In the genomic region with DNA sequence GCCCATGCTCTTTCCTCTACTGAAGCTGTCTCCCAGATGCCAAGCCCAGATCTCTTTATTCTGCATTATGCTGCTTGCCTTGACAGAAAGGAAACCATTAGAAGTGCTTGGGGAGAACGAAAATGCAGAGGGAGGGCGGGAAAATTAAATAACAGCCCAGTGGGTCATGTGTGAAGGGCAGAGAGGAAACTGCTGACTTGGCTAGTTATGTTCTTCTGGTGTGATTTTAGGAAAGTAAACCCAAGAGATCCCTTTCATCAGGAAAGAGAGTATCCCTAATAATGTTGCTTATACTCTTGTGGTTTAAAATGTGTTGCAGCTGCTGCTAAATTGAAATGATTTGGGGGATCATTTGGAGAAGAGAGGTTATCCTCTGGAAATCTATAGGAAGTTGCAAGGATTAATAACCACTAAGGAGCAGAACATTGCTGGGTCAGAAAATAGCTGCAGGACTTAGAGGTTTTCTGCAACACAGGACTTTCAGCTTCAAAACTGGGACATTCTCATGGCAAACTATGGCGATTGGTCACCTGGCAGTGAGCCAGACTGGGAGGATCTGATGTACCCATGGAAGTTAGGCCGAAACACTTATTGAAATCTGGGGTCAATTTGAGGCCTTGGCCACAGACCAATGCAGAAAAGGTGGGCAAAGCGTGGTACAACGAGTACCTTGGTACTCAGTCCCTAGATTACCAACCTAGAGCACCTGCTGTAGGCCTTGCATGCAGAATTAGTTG, we compare ENCODE assay signal across 29 cellular contexts. TPM values are rescaled to one million over a fixed set of nuclear protein-coding genes. Genes with fewer than 3 reads are reported as not detected.
DNase-seq lines count a peak whose midpoint lies in the region; ATAC-seq, FAIRE-seq and TF ChIP-seq lines count a peak whose summit lies in the region.
"Had no signal": no experiment of that assay in that cellular context is flagged by ENCODE, and none has a peak within 500 bp of the region (broad histone marks: within the 10 kb centered on the region; RNA-seq: fewer than 3 reads in every experiment).

No MANE protein-coding gene starts in this region.

- POLR2A ChIA-PET in K562 (lab: Yijun Ruan, JAX) = no interaction called here

- H3K9me3 ChIP-seq in right cardiac atrium (ENCODE audit: control insufficient read depth, low read length) = no peaks in the 10 kb centered on the region
- no peaks in the 10 kb centered on the region for H3K9me3 ChIP-seq in heart left ventricle
- H3K9me3 ChIP-seq in K562 (replicated peaks; ENCODE audit: control insufficient read depth, insufficient read depth, low read depth, low read length) = no peaks in the 10 kb centered on the region
- no peaks in the 10 kb centered on the region for H3K9me3 ChIP-seq in hepatocyte (ENCODE audit: low read depth)
- H3K9me3 ChIP-seq: BE2C, body of pancreas, right lobe of liver, tibial artery, vagina had no signal

- no peaks in the 10 kb centered on the region for H3K27me3 ChIP-seq in right cardiac atrium (ENCODE audit: control insufficient read depth, insufficient read depth)
- H3K27me3 ChIP-seq in heart left ventricle = no peaks in the 10 kb centered on the region
- peaks cover 13 to 21% of the 10 kb centered on the region in 2 experiments; a peak in 3 of 5 replicates for H3K27me3 ChIP-seq in K562 (ENCODE audit: control insufficient read depth in 2 of 2, insufficient read depth in 2 of 2, low read length in 2 of 2)
- no peaks in the 10 kb centered on the region for H3K27me3 ChIP-seq in hepatocyte
- H3K27me3 ChIP-seq: BE2C, body of pancreas, neural progenitor cell, right lobe of liver, tibial artery, vagina had no signal

- H3K79me2 ChIP-seq in K562 (ENCODE audit: control insufficient read depth, insufficient read depth, low read length) (no peaks in the 10 kb centered on the region), hepatocyte (no peaks in the 10 kb centered on the region)

- WGBS in right cardiac atrium = 70% methylated on average over 6 of the region's 6 CpGs
- WGBS in heart left ventricle, 4 donors = 78 to 90% (median 86%) methylated on average over 6 of the region's 6 CpGs
- 6% methylated on average over 6 of the region's 6 CpGs for WGBS in K562 (ENCODE audit: insufficient coverage, low coverage, missing lambda C conversion rate)
- 81% methylated on average over 6 of the region's 6 CpGs for WGBS in hepatocyte (ENCODE audit: low lambda C conversion rate, missing lambda C conversion rate)

- peak in 2 of 3 donors; percentile 53 to 78 for DNase-seq in right cardiac atrium
- DNase-seq in heart left ventricle = no peak
- peak in 1 of 4 experiments; percentile 16 for DNase-seq in K562 (ENCODE audit: extremely low read depth in 1 of 4, low spot score in 3 of 4)
- peak; percentile 16 for DNase-seq in hepatocyte (ENCODE audit: low spot score)
- no peak for DNase-seq in Calu3
- DNase-seq in KBM-7 = no peak
- DNase-seq in cerebellum (ENCODE audit: low spot score) = no peak
- DNase-seq: ACHN; activated CD4-positive, alpha-beta memory T cell treated with anti-CD3 and anti-CD28 coated beads, Interleukin-2, amount 10 ng/mL, durations not matched to agents 7 days and 5 days; activated CD4-positive, alpha-beta T cell treated with anti-CD3 and anti-CD28 coated beads for 1 hour; activated CD8-positive, alpha-beta memory T cell treated with anti-CD3 and anti-CD28 coated beads, Interleukin-2, amount 50 U/mL, for 4 hours; activated naive CD4-positive, alpha-beta T cell treated with Interleukin-2 at 50 U/mL for 16 hours; BE2C; CD8-positive, alpha-beta T cell; left ventricle myocardium superior; NCI-H1048; NCI-H1694; NCI-H510A; stimulated activated CD4-positive, alpha-beta T cell treated with anti-CD3 and anti-CD28 coated beads, Interleukin-12 subunit alpha, Interleukin-12 subunit beta, amount 100 ng/mL, for 4 hours; stimulated activated CD4-positive, alpha-beta T cell treated with anti-CD3 and anti-CD28 coated beads, Interleukin-4, amount 100 ng/mL, for 24 hours; tibial artery had no signal

- CTCF ChIA-PET in K562 (lab: Yijun Ruan, JAX; ENCODE audit: low intra/inter-chr PET ratio) = interaction anchor here (0.6 to 2.1 kb wide), 2 partner anchors 190 to 641 kb away, joined by 3 to 15 read pairs; no protein-coding TSS in a partner anchor
- CTCF ChIA-PET in Calu3 (lab: Charles Lee) = no interaction called here

- H3K4me2 ChIP-seq in K562 (ENCODE audit: insufficient read depth, low read length) = no peak overlapping the region
- H3K4me2 ChIP-seq in hepatocyte = no peak overlapping the region
- H3K4me2 ChIP-seq: neural progenitor cell had no signal

- H3K36me3 Mint-ChIP-seq in Calu3 (ENCODE audit: insufficient read depth, unreplicated experiment) = no peaks in the 10 kb centered on the region
- H3K36me3 Mint-ChIP-seq: neural progenitor cell had no signal

- H3K4me3 ChIP-seq in right cardiac atrium (ENCODE audit: low read length) (no peak overlapping the region), heart left ventricle (no peak overlapping the region), K562 (no peak overlapping the region), hepatocyte (no peak overlapping the region)
- H3K4me3 ChIP-seq: body of pancreas, neural progenitor cell, right lobe of liver, tibial artery, vagina had no signal

- no peaks in the 10 kb centered on the region for H3K4me1 Mint-ChIP-seq in Calu3 (ENCODE audit: low read depth, unreplicated experiment)
- H3K4me1 Mint-ChIP-seq: activated CD4-positive, alpha-beta memory T cell treated with anti-CD3 and anti-CD28 coated beads, Interleukin-2, amount 10 ng/mL, durations not matched to agents 7 days and 5 days; IgD-negative memory B cell had no signal

- H3K9me2 ChIP-seq in hepatocyte (replicated peaks; ENCODE audit: insufficient read depth) = no peaks in the 10 kb centered on the region

- H3K36me3 ChIP-seq in heart left ventricle (no peaks in the 10 kb centered on the region), K562 (ENCODE audit: control insufficient read depth, insufficient read depth, low read length) (no peaks in the 10 kb centered on the region), hepatocyte (replicated peaks; ENCODE audit: insufficient read depth, low read depth) (no peaks in the 10 kb centered on the region)
- H3K36me3 ChIP-seq: BE2C, neural progenitor cell, right lobe of liver, tibial artery, vagina had no signal

- no peak overlapping the region for H3K27ac Mint-ChIP-seq in Calu3 (ENCODE audit: unreplicated experiment)
- H3K27ac Mint-ChIP-seq: activated CD4-positive, alpha-beta memory T cell treated with anti-CD3 and anti-CD28 coated beads, Interleukin-2, amount 10 ng/mL, durations not matched to agents 7 days and 5 days; CD8-positive, alpha-beta T cell; neural progenitor cell had no signal

- no peaks in the 10 kb centered on the region for H3K9me1 ChIP-seq in K562 (ENCODE audit: control insufficient read depth, insufficient read depth, low read length)

- H3K4me3 Mint-ChIP-seq in Calu3 (ENCODE audit: low read depth, unreplicated experiment) = no peak overlapping the region
- H3K4me3 Mint-ChIP-seq: activated CD4-positive, alpha-beta memory T cell treated with anti-CD3 and anti-CD28 coated beads, Interleukin-2, amount 10 ng/mL, durations not matched to agents 7 days and 5 days; CD8-positive, alpha-beta T cell; IgD-negative memory B cell; neural progenitor cell had no signal

- H3K4me1 ChIP-seq in right cardiac atrium (ENCODE audit: control insufficient read depth, insufficient read depth, low read length) (peaks cover 5% of the 10 kb centered on the region), heart left ventricle (peaks cover 0 to 11% (median 9%) of the 10 kb centered on the region in 12 donors), K562 (replicated peaks in 1 of 2; ENCODE audit: control insufficient read depth in 2 of 2, insufficient read depth in 2 of 2, low read length in 2 of 2) (no peaks in the 10 kb centered on the region), hepatocyte (ENCODE audit: insufficient read depth) (peaks cover 16% of the 10 kb centered on the region)
- H3K4me1 ChIP-seq: BE2C, neural progenitor cell had no signal

- no peak for TF ChIP-seq EP300 in K562 (IDR thresholded peaks at IDR 0.05; ENCODE audit: low read length)

- intact Hi-C loops in right cardiac atrium (cut with DNase I) (loop anchor here in 3 of 4 donors (5.0 to 10.0 kb wide), 2 partner anchors 123 to 236 kb away; no protein-coding TSS in a partner anchor), heart left ventricle (cut with DNase I) (loop anchor here in 7 of 10 donors (5.0 to 10.0 kb wide), 5 partner anchors 123 to 657 kb away; no protein-coding TSS in a partner anchor), K562 (cut with micrococcal nuclease) (loop anchor here (2.0 to 5.0 kb wide), 3 partner anchors 225 to 659 kb away; no protein-coding TSS in a partner anchor), Calu3 (cut with micrococcal nuclease; ENCODE audit: unreplicated experiment) (loop anchor here (5.0 kb wide), 1 partner anchor 236 kb away; no protein-coding TSS in a partner anchor)

- no peak overlapping the region for H3K9ac ChIP-seq in K562 (ENCODE audit: insufficient read depth in 1 of 2, low read depth in 2 of 2, low read length in 2 of 2)
- H3K9ac ChIP-seq: neural progenitor cell had no signal

- TF ChIP-seq POLR2A in heart left ventricle (IDR thresholded peaks at IDR 0.05) = no peak
- no peak for TF ChIP-seq POLR2A in K562 (conservative IDR thresholded peaks at IDR 0.05)

- peaks cover 9% of the 10 kb centered on the region for H3K27me3 Mint-ChIP-seq in Calu3 (ENCODE audit: unreplicated experiment)
- H3K27me3 Mint-ChIP-seq: IgD-negative memory B cell had no signal

- no peak overlapping the region for H3K27ac ChIP-seq in right cardiac atrium (ENCODE audit: low read length)
- H3K27ac ChIP-seq in heart left ventricle = no peak overlapping the region
- no peak overlapping the region for H3K27ac ChIP-seq in K562 (ENCODE audit: extremely low read depth, low read depth, low read length)
- H3K27ac ChIP-seq in hepatocyte = no peak overlapping the region
- H3K27ac ChIP-seq: body of pancreas, neural progenitor cell, right lobe of liver, tibial artery, vagina had no signal

- TF ChIP-seq RAD21 in K562 (CRISPR knock-in tag; conservative IDR thresholded peaks at IDR 0.05 in 1 of 2, IDR thresholded peaks at IDR 0.05 in 1 of 2) = no peak

- H4K20me1 ChIP-seq in K562 (replicated peaks; ENCODE audit: control insufficient read depth, insufficient read depth, low read length) (no peaks in the 10 kb centered on the region), hepatocyte (ENCODE audit: insufficient read depth, poor library complexity, severe bottlenecking) (no peaks in the 10 kb centered on the region)

- ATAC-seq in right cardiac atrium = no peak
- ATAC-seq in heart left ventricle = no peak
- no peak for ATAC-seq in K562
- no peak for ATAC-seq in GM21367 (IDR thresholded peaks at IDR 0.05; ENCODE audit: unreplicated experiment)
- ATAC-seq: body of pancreas, left ventricle myocardium superior, right lobe of liver, Right ventricle myocardium inferior had no signal

- no peak for FAIRE-seq in K562 (lab: Jason Lieb, UNC)
- FAIRE-seq: islet of Langerhans had no signal

- TF ChIP-seq CTCF in heart left ventricle (IDR thresholded peaks at IDR 0.05) (no peak), K562 (IDR thresholded peaks at IDR 0.05 in 2 of 3, conservative IDR thresholded peaks at IDR 0.05 in 1 of 3; ENCODE audit: insufficient read depth in 2 of 3, low read depth in 1 of 3, low read length in 3 of 3) (no peak), hepatocyte (IDR thresholded peaks at IDR 0.05; ENCODE audit: poor library complexity) (no peak), Calu3 (IDR thresholded peaks at IDR 0.05; ENCODE audit: unreplicated experiment) (no peak)

- H3K9me3 Mint-ChIP-seq in Calu3 (ENCODE audit: low read depth, unreplicated experiment) = no peaks in the 10 kb centered on the region
- H3K9me3 Mint-ChIP-seq: activated CD4-positive, alpha-beta memory T cell treated with anti-CD3 and anti-CD28 coated beads, Interleukin-2, amount 10 ng/mL, durations not matched to agents 7 days and 5 days; CD8-positive, alpha-beta T cell; IgD-negative memory B cell; neural progenitor cell had no signal

- BruUV-seq in K562 (replicated peaks; lab: Mats Ljungman, UMichigan) (no TSS peak), Calu3 (replicated peaks; lab: Mats Ljungman, UMichigan) (no TSS peak)

- no peak overlapping the region for H2AFZ ChIP-seq in K562 (ENCODE audit: low read depth, low read length)
- H2AFZ ChIP-seq in hepatocyte = no peak overlapping the region
- H2AFZ ChIP-seq: neural progenitor cell had no signal

- in situ Hi-C loops in K562 (cut with MboI) = loop anchor here (5.0 kb wide), 2 partner anchors 236 to 664 kb away; no protein-coding TSS in a partner anchor
- in situ Hi-C loops in KBM-7 (cut with MboI; ENCODE audit: low pct_unique_long_range_greater_than_20kb, low sequenced_read_pairs) = no loop called here

RNA-seq across cellular contexts. Expression of a gene that starts 34.5 kb away (rescaled TPM):
- total RNA-seq in right cardiac atrium (10 to 100 TPM; 14.2 to 20.1 (median 17.3) TPM), heart left ventricle (10 to 100 TPM; 15.8 to 24.0 (median 19.1) TPM), K562 (2014; rRNA removed) (5.6 and 6.9 TPM in 2 replicates), K562 (2014; rRNA removed; fragmentation: Illumina TruSeq; extraction: Trizol) (15.7 and 17.5 TPM in 2 replicates), K562 (2015; rRNA removed; fragmentation: Illumina TruSeq; extraction: Trizol) (8.3 and 10.5 TPM in 2 replicates), K562 (2021) (11.6 and 12.0 TPM in 2 replicates), hepatocyte (17.9 and 25.2 TPM in 2 replicates), Calu3 (2022) (11.8 and 13.5 TPM in 2 replicates), cerebellum (20.1 TPM)
- polyA plus RNA-seq in right cardiac atrium (18.8 TPM), heart left ventricle (10 to 100 TPM; 12.1 to 19.4 TPM), K562 (2011; rRNA removed) (9.7 and 13.6 TPM in 2 replicates), K562 (2014; fragmentation: Illumina TruSeq; extraction: Trizol) (11.9 and 12.8 TPM in 2 replicates), K562 (2014; fragmentation: Nextera tagmentation; extraction: Ambion mirVana) (10 to 100 TPM; 29.1 to 33.9 TPM), K562 (2014; rRNA removed) (10.2 and 11.1 TPM in 2 replicates), hepatocyte (13.3 and 15.8 TPM in 2 replicates)
- 5.1 and 13.1 TPM in 2 replicates for total RNA-seq in K562 (2011; cell fraction: chromatin; rRNA removed; ENCODE audit: low replicate concordance)
- total RNA-seq in K562 (2011; cell fraction: nucleolus; rRNA removed) = 2.9 and 3.3 TPM in 2 replicates
- total RNA-seq in K562 (2011; cell fraction: nucleoplasm; rRNA removed) = 8.1 and 16.0 TPM in 2 replicates
- polyA plus RNA-seq in K562 (2011; cell fraction: cytosol; rRNA removed) = 1.6 and 4.8 TPM in 2 replicates
- 1.6 and 2.6 TPM in 2 replicates for polyA plus RNA-seq in K562 (2011; cell fraction: nucleus; rRNA removed)
- 12.3 and 19.7 TPM in 2 replicates for polyA plus RNA-seq in K562 (2012)
- polyA minus RNA-seq in K562 (2011; rRNA and poly(A)+ RNA removed) = 8.3 and 9.6 TPM in 2 replicates
- 2.6 and 5.5 TPM in 2 replicates for polyA minus RNA-seq in K562 (2011; cell fraction: cytosol; rRNA and poly(A)+ RNA removed)
- polyA minus RNA-seq in K562 (2011; cell fraction: nucleus; rRNA and poly(A)+ RNA removed) = 4.3 and 6.3 TPM in 2 replicates

RNA-seq across cellular contexts. Expression of a gene that starts 34.7 kb away (rescaled TPM):
- total RNA-seq in right cardiac atrium (10 to 100 TPM in 3 of 4 donors, 1 to 10 TPM in 1; 9.5 to 14.1 (median 12.2) TPM), heart left ventricle (10 to 100 TPM in 4 of 9 donors, 1 to 10 TPM in 5; 4.3 to 12.1 (median 10.0) TPM), K562 (2014; rRNA removed) (10.9 and 14.0 TPM in 2 replicates), K562 (2014; rRNA removed; fragmentation: Illumina TruSeq; extraction: Trizol) (27.1 and 28.9 TPM in 2 replicates), K562 (2015; rRNA removed; fragmentation: Illumina TruSeq; extraction: Trizol) (16.9 and 17.3 TPM in 2 replicates), K562 (2021) (22.9 TPM in 2 replicates), hepatocyte (19.9 and 29.2 TPM in 2 replicates), Calu3 (2022) (19.0 and 19.7 TPM in 2 replicates), cerebellum (29.9 TPM)
- polyA plus RNA-seq in right cardiac atrium (10.1 TPM), heart left ventricle (10 to 100 TPM in 1 of 2 donors, 1 to 10 TPM in 1; 5.3 to 15.5 TPM), K562 (2011; rRNA removed) (74.6 and 77.6 TPM in 2 replicates), K562 (2014; fragmentation: Illumina TruSeq; extraction: Trizol) (23.5 and 24.2 TPM in 2 replicates), K562 (2014; fragmentation: Nextera tagmentation; extraction: Ambion mirVana) (10 to 100 TPM; 82.3 to 83.9 TPM), K562 (2014; rRNA removed) (21.9 and 33.0 TPM in 2 replicates), hepatocyte (40.3 and 53.7 TPM in 2 replicates)
- total RNA-seq in K562 (2011; cell fraction: chromatin; rRNA removed; ENCODE audit: low replicate concordance) = 38.1 and 70.8 TPM in 2 replicates
- total RNA-seq in K562 (2011; cell fraction: nucleolus; rRNA removed) = 27.5 and 34.0 TPM in 2 replicates
- total RNA-seq in K562 (2011; cell fraction: nucleoplasm; rRNA removed) = 49.3 and 65.3 TPM in 2 replicates
- polyA plus RNA-seq in K562 (2011; cell fraction: cytosol; rRNA removed) = 13.9 and 37.9 TPM in 2 replicates
- polyA plus RNA-seq in K562 (2011; cell fraction: nucleus; rRNA removed) = 37.5 and 52.6 TPM in 2 replicates
- polyA plus RNA-seq in K562 (2012) = 23.5 and 26.5 TPM in 2 replicates
- polyA minus RNA-seq in K562 (2011; rRNA and poly(A)+ RNA removed) = 36.3 and 37.4 TPM in 2 replicates
- 12.1 and 13.9 TPM in 2 replicates for polyA minus RNA-seq in K562 (2011; cell fraction: cytosol; rRNA and poly(A)+ RNA removed)
- polyA minus RNA-seq in K562 (2011; cell fraction: nucleus; rRNA and poly(A)+ RNA removed) = 37.8 and 57.2 TPM in 2 replicates

RNA-seq across cellular contexts. Expression of a gene that starts 47.6 kb away (rescaled TPM):
- 10 to 100 TPM; 22.4 to 27.5 (median 23.3) TPM for total RNA-seq in right cardiac atrium
- 9.4 TPM for polyA plus RNA-seq in right cardiac atrium
- 10 to 100 TPM; 18.8 to 25.0 (median 20.2) TPM for total RNA-seq in heart left ventricle
- 10 to 100 TPM in 1 of 2 donors, 1 to 10 TPM in 1; 8.1 to 19.5 TPM for polyA plus RNA-seq in heart left ventricle
- 6.9 and 18.0 TPM in 2 replicates for total RNA-seq in K562 (2011; cell fraction: chromatin; rRNA removed; ENCODE audit: low replicate concordance)
- total RNA-seq in K562 (2011; cell fraction: nucleolus; rRNA removed) = 3.7 and 4.7 TPM in 2 replicates
- 9.4 and 12.9 TPM in 2 replicates for total RNA-seq in K562 (2011; cell fraction: nucleoplasm; rRNA removed)
- 3.7 and 4.3 TPM in 2 replicates for total RNA-seq in K562 (2014; rRNA removed)
- 6.1 and 6.7 TPM in 2 replicates for total RNA-seq in K562 (2014; rRNA removed; fragmentation: Illumina TruSeq; extraction: Trizol)
- total RNA-seq in K562 (2015; rRNA removed; fragmentation: Illumina TruSeq; extraction: Trizol) = 4.9 and 6.5 TPM in 2 replicates
- 5.2 and 6.3 TPM in 2 replicates for total RNA-seq in K562 (2021)
- polyA plus RNA-seq in K562 (2011; rRNA removed) = 7.9 and 9.2 TPM in 2 replicates
- polyA plus RNA-seq in K562 (2011; cell fraction: cytosol; rRNA removed) = 2.5 and 4.7 TPM in 2 replicates
- polyA plus RNA-seq in K562 (2011; cell fraction: nucleus; rRNA removed) = 5.5 and 6.0 TPM in 2 replicates
- polyA plus RNA-seq in K562 (2012) = 4.3 and 4.5 TPM in 2 replicates
- polyA plus RNA-seq in K562 (2014; fragmentation: Illumina TruSeq; extraction: Trizol) = 4.9 and 6.5 TPM in 2 replicates
- 1 to 10 TPM; 1.6 to 1.9 TPM for polyA plus RNA-seq in K562 (2014; fragmentation: Nextera tagmentation; extraction: Ambion mirVana)
- polyA plus RNA-seq in K562 (2014; rRNA removed) = 5.2 and 6.0 TPM in 2 replicates
- polyA minus RNA-seq in K562 (2011; rRNA and poly(A)+ RNA removed) = 14.7 and 16.9 TPM in 2 replicates
- 4.6 and 6.0 TPM in 2 replicates for polyA minus RNA-seq in K562 (2011; cell fraction: cytosol; rRNA and poly(A)+ RNA removed)
- polyA minus RNA-seq in K562 (2011; cell fraction: nucleus; rRNA and poly(A)+ RNA removed) = 5.1 and 8.7 TPM in 2 replicates
- 28.8 and 31.6 TPM in 2 replicates for total RNA-seq in hepatocyte
- polyA plus RNA-seq in hepatocyte = 5.0 and 7.4 TPM in 2 replicates
- total RNA-seq in Calu3 (2022) = 15.0 and 15.3 TPM in 2 replicates
- total RNA-seq in cerebellum = 33.7 TPM

Comparison
In these comparisons a context has a peak if more than half of its experiments do, and no peak if none do; other contexts are left out.
1. DNase-seq: peak in right cardiac atrium (2 of 3) and hepatocyte (single experiment); none in heart left ventricle (0 of 5), Calu3 (single experiment), KBM-7 (single experiment) and cerebellum (single experiment).